29 cellular contexts compared by ENCODE assay signal in the genomic region with DNA sequence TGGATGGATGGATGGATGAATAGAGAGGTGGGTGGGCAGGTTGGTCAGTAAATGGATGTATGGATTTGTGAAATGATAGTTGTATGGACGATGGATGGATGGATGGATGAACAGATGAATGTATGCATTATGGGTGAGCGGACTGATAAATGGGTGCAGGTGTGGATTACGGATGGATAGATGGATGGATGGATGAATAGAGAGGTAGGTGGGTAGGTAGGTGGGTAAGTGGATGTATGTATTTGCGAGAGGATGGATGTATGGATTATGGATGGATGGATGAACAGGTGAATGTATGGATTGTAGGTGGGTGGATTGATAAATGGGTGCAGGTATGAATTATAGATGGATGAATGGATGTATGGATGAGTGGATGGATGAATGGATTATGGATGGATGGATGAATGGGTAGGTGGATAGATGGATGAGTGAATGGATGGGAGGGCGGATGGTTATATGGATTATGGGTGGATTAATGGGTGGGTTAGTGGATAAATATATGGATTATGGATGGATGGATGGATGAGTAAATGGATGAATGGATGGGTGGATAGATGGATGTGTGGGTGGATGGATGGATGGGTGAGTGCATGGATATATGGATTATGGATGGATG. TPM values are rescaled to one million over a fixed set of nuclear protein-coding genes. Genes with fewer than 3 reads are reported as not detected.
"Had no signal": no experiment of that assay in that cellular context is flagged by ENCODE, and none has a peak within 500 bp of the region (broad histone marks: within the 10 kb centered on the region; RNA-seq: fewer than 3 reads in every experiment).

No MANE protein-coding gene starts in this region.

- H3K4me3 ChIP-seq: ovary, psoas muscle, skin epidermis, smooth muscle cell, spleen, suprapubic skin, testis, tibial artery, transverse colon, upper lobe of right lung, uterus had no signal

- H3K4me2 ChIP-seq: smooth muscle cell had no signal

- H3K36me3 ChIP-seq: ovary, spleen, suprapubic skin, tibial artery, transverse colon, upper lobe of right lung, uterus had no signal

- H3K4me1 ChIP-seq: testis had no signal

- H3K9me3 ChIP-seq: ovary, psoas muscle, spleen, suprapubic skin, testis, tibial artery, transverse colon, upper lobe of right lung, uterus had no signal

- H2AFZ ChIP-seq: parathyroid adenoma had no signal

- H3K27me3 ChIP-seq: ovary, testis had no signal

- DNase-seq: naive thymus-derived CD8-positive, alpha-beta T cell; nephron progenitor cell; occipital lobe; ovary; posterior cingulate gyrus; psoas muscle; spleen; stimulated activated CD4-positive, alpha-beta T cell treated with anti-CD3 and anti-CD28 coated beads, Interleukin-12 subunit alpha, Interleukin-12 subunit beta, amount 100 ng/mL, for 4 hours; stimulated activated CD4-positive, alpha-beta T cell treated with anti-CD3 and anti-CD28 coated beads, Interleukin-1b, Interleukin-23, amount 100 ng/mL, for 48 hours; stimulated activated CD4-positive, alpha-beta T cell treated with anti-CD3 and anti-CD28 coated beads, Interleukin-4, amount 100 ng/mL, for 1 hour; stimulated activated CD4-positive, alpha-beta T cell treated with anti-CD3 and anti-CD28 coated beads, Interleukin-4, amount 100 ng/mL, for 4 hours; stimulated activated CD8-positive, alpha-beta memory T cell treated with anti-CD3 and anti-CD28 coated beads, Interleukin-4, amount 100 ng/mL, for 48 hours; stimulated activated naive CD4-positive, alpha-beta T cell; stimulated activated naive CD8-positive, alpha-beta T cell treated with anti-CD3 and anti-CD28 coated beads, Interleukin-15, amount 100 ng/mL, for 72 hours; stimulated activated naive CD8-positive, alpha-beta T cell treated with anti-CD3 and anti-CD28 coated beads, Interleukin-15, Interleukin-2, amounts not matched to agents 100 U/mL and 50 U/mL, for 24 hours; substantia nigra; testis; tibial artery; transverse colon; upper lobe of right lung; uterus had no signal

- H3K27ac ChIP-seq: ovary, parathyroid adenoma, psoas muscle, skin epidermis, spleen, suprapubic skin, testis, tibial artery, transverse colon, upper lobe of right lung, uterus had no signal

- ATAC-seq: naive thymus-derived CD8-positive, alpha-beta T cell; natural killer cell treated with Interleukin-12 subunit alpha and Interleukin-12 subunit beta and Interleukin-15 and Interleukin-18, amount 100 ng/mL, for 72 hours; psoas muscle; right cardiac atrium; sciatic nerve; stimulated activated memory B cell treated with anti-CD40 and anti-IgM and Interleukin-4, amounts not matched to agents 10 μg/mL and 1 μg/mL and 100 μg/mL, for 72 hours; stimulated activated naive CD8-positive, alpha-beta T cell treated with anti-CD3 and anti-CD28 coated beads, Interleukin-15, amount 100 ng/mL, for 72 hours; stimulated activated naive CD8-positive, alpha-beta T cell treated with anti-CD3 and anti-CD28 coated beads, Interleukin-15, Interleukin-2, amounts not matched to agents 100 U/mL and 50 U/mL, for 24 hours; upper lobe of right lung had no signal

- H3K9ac ChIP-seq: parathyroid adenoma had no signal

- H3K79me2 ChIP-seq: parathyroid adenoma had no signal

RNA-seq across cellular contexts. Expression of a gene that starts 42.8 kb away (rescaled TPM):
- polyA plus RNA-seq: naive thymus-derived CD8-positive, alpha-beta T cell had no signal
